In the genomic region with DNA sequence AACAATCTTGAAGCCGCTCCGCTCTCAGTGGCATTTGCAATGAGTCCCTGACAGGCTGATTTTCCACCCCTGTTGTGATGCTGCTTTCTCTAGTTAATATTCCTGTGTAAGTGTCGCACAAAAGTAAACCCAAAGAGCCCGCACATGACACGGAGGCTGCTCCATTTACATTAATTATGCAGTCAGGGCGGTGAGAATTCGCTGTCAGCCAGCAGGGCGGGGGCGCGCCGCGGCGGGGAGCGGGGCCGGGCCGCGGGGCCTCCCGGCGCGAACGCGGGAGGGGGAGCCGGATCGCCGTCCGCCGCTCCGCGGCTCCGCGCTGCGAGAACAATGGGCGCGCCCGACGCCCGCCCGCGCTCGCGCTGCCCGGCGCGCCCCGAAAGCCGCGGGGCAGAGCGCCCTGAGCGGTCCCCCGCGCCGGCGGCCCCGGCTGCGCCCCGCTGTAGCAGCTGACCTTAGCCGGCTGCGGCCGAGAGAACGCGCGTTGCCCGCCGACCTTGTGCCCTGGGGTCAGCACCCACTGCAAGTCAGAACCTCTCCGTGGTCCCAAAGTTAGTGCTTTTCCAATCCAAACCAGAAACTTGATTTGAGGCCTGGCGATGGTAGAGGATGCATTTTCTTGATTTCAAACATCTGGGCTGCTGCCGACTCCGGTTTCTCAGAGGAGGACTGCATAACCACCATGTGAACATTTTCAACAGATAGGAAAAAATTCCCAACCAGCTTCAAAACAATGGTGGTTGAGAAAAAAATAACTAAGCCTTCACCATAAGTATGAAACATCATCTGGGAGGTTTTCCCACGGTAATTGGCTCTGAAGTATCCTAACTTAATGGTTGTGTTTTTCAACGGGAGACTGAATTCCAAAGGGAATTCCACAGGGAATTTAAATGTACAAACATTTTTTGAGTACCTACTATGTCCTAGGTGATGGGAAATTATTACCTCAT, we compare ENCODE assay signal across 9 cellular contexts.
A peak's percentile ranks its signal among the peaks of the same experiment; 100 is the strongest.
DNase-seq lines count a peak whose midpoint lies in the region; ATAC-seq and TF ChIP-seq lines count a peak whose summit lies in the region.
"Had no signal": no experiment of that assay in that cellular context is flagged by ENCODE, and none has a peak within 500 bp of the region (broad histone marks: within the 10 kb centered on the region; RNA-seq: fewer than 3 reads in every experiment).

No MANE protein-coding gene starts in this region.

- TF ChIP-seq CTCF in BE2C (IDR thresholded peaks at IDR 0.05; ENCODE audit: low read depth, low read length): no peak

- H3K4me1 ChIP-seq in BE2C: peaks cover 33% of the 10 kb centered on the region
- peaks cover 6 to 7% of the 10 kb centered on the region in 2 donors for H3K4me1 ChIP-seq in mucosa of rectum (ENCODE audit: control insufficient read depth in 2 of 2, insufficient read depth in 2 of 2, low read length in 2 of 2)

- H3K27ac ChIP-seq in mucosa of rectum (ENCODE audit: low read depth in 2 of 2, low read length in 2 of 2): no peak overlapping the region

- H3K4me3 ChIP-seq in BE2C (ENCODE audit: low read depth, low read length): peak overlapping the region; percentile 57
- peak overlapping the region; percentile 64 to 77 for H3K4me3 ChIP-seq in mucosa of rectum (ENCODE audit: low read length in 2 of 2)

- DNase-seq in BE2C (peak; percentile 41), NCI-H748 (lab: John Stamatoyannopoulos, UW; ENCODE audit: unreplicated experiment) (peak; percentile 79)
- DNase-seq in activated T-cell treated with anti-CD3 and anti-CD28 coated beads, Interleukin-2, amount 50 U/mL, for 1 hour: peak; percentile 64
- DNase-seq in stimulated activated naive CD4-positive, alpha-beta T cell (lab: John Stamatoyannopoulos, UW): peak; percentile 10 to 46 (median 30)

- H3K9me3 ChIP-seq in BE2C (no peaks in the 10 kb centered on the region), mucosa of rectum (ENCODE audit: control insufficient read depth in 2 of 2, low read length in 2 of 2) (no peaks in the 10 kb centered on the region)

- H3K27me3 ChIP-seq in BE2C (no peaks in the 10 kb centered on the region), mucosa of rectum (ENCODE audit: control insufficient read depth in 2 of 2, insufficient read depth in 2 of 2, low read length in 2 of 2) (peaks cover 0 to 8% of the 10 kb centered on the region in 2 donors)

- H3K9ac ChIP-seq in mucosa of rectum (ENCODE audit: low read depth in 1 of 2, low read length in 2 of 2): peak overlapping the region; percentile 27 to 51

- H3K36me3 ChIP-seq in BE2C (no peaks in the 10 kb centered on the region), mucosa of rectum (ENCODE audit: control insufficient read depth in 2 of 2, insufficient read depth in 2 of 2, low read length in 2 of 2) (no peaks in the 10 kb centered on the region)

- ATAC-seq in GM19463 (IDR thresholded peaks at IDR 0.05; ENCODE audit: unreplicated experiment) (peak; percentile 58), esophagus mucosa (peak; percentile 60), HG02938 (IDR thresholded peaks at IDR 0.05; ENCODE audit: unreplicated experiment) (no peak)
- ATAC-seq: HCT116 had no signal
